1 cellular context compared by ENCODE assay signal in genomic region chr22:45629469-45630089, GRCh38.
TF ChIP-seq lines count a peak whose summit lies in the region.

No MANE protein-coding gene starts in this region.

TF ChIP-seq in HepG2, 621 proteins besides CTCF, POLR2A, EP300 and RAD21 (continued from another document and continues in another):
- no peak for TF ChIP-seq PATZ1 (CRISPR knock-in tag; IDR thresholded peaks at IDR 0.05)
- TF ChIP-seq BRCA1 (CRISPR knock-in tag; IDR thresholded peaks at IDR 0.05) = no peak
- no peak for TF ChIP-seq ZNF720 (CRISPR knock-in tag; IDR thresholded peaks at IDR 0.05)
- no peak for TF ChIP-seq AKAP8 (CRISPR knock-in tag; IDR thresholded peaks at IDR 0.05)
- TF ChIP-seq IRF1 (CRISPR knock-in tag; IDR thresholded peaks at IDR 0.05; ENCODE audit: low read depth) = no peak
- no peak for TF ChIP-seq ZNF317 (CRISPR knock-in tag; IDR thresholded peaks at IDR 0.05)
- no peak for TF ChIP-seq NAIF1 (CRISPR knock-in tag; IDR thresholded peaks at IDR 0.05; ENCODE audit: borderline replicate concordance)
- no peak for TF ChIP-seq ZNF850 (CRISPR knock-in tag; conservative IDR thresholded peaks at IDR 0.05)
- no peak; the same call in 1 of the 2 replicates for TF ChIP-seq YEATS2 (CRISPR knock-in tag; IDR thresholded peaks at IDR 0.05; ENCODE audit: borderline replicate concordance)
- no peak for TF ChIP-seq CBX5 (CRISPR knock-in tag; IDR thresholded peaks at IDR 0.05; ENCODE audit: borderline replicate concordance)
- TF ChIP-seq PRDM10 (CRISPR knock-in tag; IDR thresholded peaks at IDR 0.05; ENCODE audit: low read depth) = no peak
- 0 out of 2 replicates have a peak, but pooled peaks have one; percentile 39 for TF ChIP-seq ZNF362 (CRISPR knock-in tag; IDR thresholded peaks at IDR 0.05; ENCODE audit: borderline replicate concordance)
- no peak for TF ChIP-seq ETV6 (CRISPR knock-in tag; conservative IDR thresholded peaks at IDR 0.05)
- TF ChIP-seq ISL2 (CRISPR knock-in tag; IDR thresholded peaks at IDR 0.05) = no peak
- no peak for TF ChIP-seq ZNF703 (CRISPR knock-in tag; IDR thresholded peaks at IDR 0.05; ENCODE audit: borderline replicate concordance)
- peak; percentile 70; the same call in 1 of the 2 replicates for TF ChIP-seq SPEN (CRISPR knock-in tag; IDR thresholded peaks at IDR 0.05; ENCODE audit: low read depth)
- TF ChIP-seq HNRNPLL (IDR thresholded peaks at IDR 0.05; ENCODE audit: low read depth, low read length, poor library complexity, severe bottlenecking) = no peak
- TF ChIP-seq MXD4 (CRISPR knock-in tag; IDR thresholded peaks at IDR 0.05) = 0 out of 2 replicates have a peak, but pooled peaks have one; percentile 31
- TF ChIP-seq ZBTB49 (CRISPR knock-in tag; IDR thresholded peaks at IDR 0.05; ENCODE audit: borderline replicate concordance) = no peak
- no peak for TF ChIP-seq MNT (IDR thresholded peaks at IDR 0.05)
- no peak for TF ChIP-seq GLI4 (CRISPR knock-in tag; IDR thresholded peaks at IDR 0.05; ENCODE audit: borderline replicate concordance)
- TF ChIP-seq RNF219 (CRISPR knock-in tag; IDR thresholded peaks at IDR 0.05) = no peak
- no peak for TF ChIP-seq CENPBD1 (CRISPR knock-in tag; IDR thresholded peaks at IDR 0.05; ENCODE audit: borderline replicate concordance, low read depth)
- no peak for TF ChIP-seq SIN3B (IDR thresholded peaks at IDR 0.05; ENCODE audit: low read length)
- no peak for TF ChIP-seq DMAP1 (CRISPR knock-in tag; IDR thresholded peaks at IDR 0.05)
- no peak for TF ChIP-seq ZIK1 (CRISPR knock-in tag; IDR thresholded peaks at IDR 0.05; ENCODE audit: borderline replicate concordance, low read depth)
- TF ChIP-seq SALL1 (CRISPR knock-in tag; IDR thresholded peaks at IDR 0.05) = peak; percentile 86
- TF ChIP-seq ZNF24 (IDR thresholded peaks at IDR 0.05) = no peak
- no peak for TF ChIP-seq SMARCE1 (IDR thresholded peaks at IDR 0.05; ENCODE audit: borderline replicate concordance)
- TF ChIP-seq ZBTB26 (CRISPR knock-in tag; IDR thresholded peaks at IDR 0.05; ENCODE audit: borderline replicate concordance) = no peak
- no peak for TF ChIP-seq TBX3 (IDR thresholded peaks at IDR 0.05; ENCODE audit: borderline replicate concordance)
- no peak for TF ChIP-seq ZNF121 (CRISPR knock-in tag; IDR thresholded peaks at IDR 0.05)
- peak; percentile 10 for TF ChIP-seq YY1 (IDR thresholded peaks at IDR 0.05; ENCODE audit: insufficient read depth, insufficient replicate concordance, low read depth, low read length)
- TF ChIP-seq NFAT5 (CRISPR knock-in tag; IDR thresholded peaks at IDR 0.05) = no peak
- TF ChIP-seq TSC22D2 (CRISPR knock-in tag; IDR thresholded peaks at IDR 0.05; ENCODE audit: borderline replicate concordance) = no peak
- peak; percentile 73; the same call in 1 of the 2 replicates for TF ChIP-seq DPF2 (CRISPR knock-in tag; IDR thresholded peaks at IDR 0.05; ENCODE audit: borderline replicate concordance, low read depth)
- TF ChIP-seq CREM (IDR thresholded peaks at IDR 0.05) = peak; percentile 35; the same call in 1 of the 2 replicates
- no peak for TF ChIP-seq CREM (CRISPR knock-in tag; IDR thresholded peaks at IDR 0.05)
- TF ChIP-seq ZSCAN29 (CRISPR knock-in tag; conservative IDR thresholded peaks at IDR 0.05) = no peak
- no peak; the same call in 1 of the 2 replicates for TF ChIP-seq NCOR1 (IDR thresholded peaks at IDR 0.05; ENCODE audit: borderline replicate concordance, low read length)
- TF ChIP-seq NFKBIZ (CRISPR knock-in tag; IDR thresholded peaks at IDR 0.05) = no peak
